Comparison of ENCODE assay signal across 8 cellular contexts in genomic region chrX:76148011-76148665, GRCh38. TPM values are rescaled to one million over a fixed set of nuclear protein-coding genes. Genes with fewer than 3 reads are reported as not detected.
DNase-seq lines count a peak whose midpoint lies in the region; ATAC-seq and TF ChIP-seq lines count a peak whose summit lies in the region.

No MANE protein-coding gene starts in this region.

- TF ChIP-seq POLR2A in HCT116 (IDR thresholded peaks at IDR 0.05; ENCODE audit: borderline replicate concordance, extremely low read depth, insufficient read depth, insufficient read length) (no peak), esophagus squamous epithelium (IDR thresholded peaks at IDR 0.05) (no peak), prostate gland (IDR thresholded peaks at IDR 0.05) (no peak)

- H3K9me3 ChIP-seq in HCT116 (ENCODE audit: control insufficient read depth in 1 of 2, insufficient read depth in 1 of 2, low read depth in 1 of 2, low read length in 2 of 2) (no peaks in the 10 kb centered on the region), esophagus squamous epithelium (no peaks in the 10 kb centered on the region), prostate gland (no peaks in the 10 kb centered on the region)

- H2AFZ ChIP-seq in HCT116 (ENCODE audit: low read depth, low read length, poor library complexity, severe bottlenecking) = no peak overlapping the region

- intact Hi-C loops in HCT116 (cut with micrococcal nuclease) = loop anchor here (5.0 kb wide), 1 partner anchor 104 kb away; no protein-coding TSS in a partner anchor
- intact Hi-C loops in esophagus squamous epithelium (cut with DNase I) = no loop called here
- intact Hi-C loops in prostate gland (cut with DNase I) = no loop called here

- CTCF ChIA-PET in HCT116 (lab: Charles Lee) (no interaction called here), T-cell (lab: Charles Lee) (interaction anchor here in 1 of 2 donors (1.0 to 1.3 kb wide), 2 partner anchors 25 to 106 kb away, joined by 5 to 7 read pairs; partner anchors contain the start of gene PBDC1)

- peaks cover 11 to 17% of the 10 kb centered on the region in 2 experiments; a peak in 3 of 4 replicates for H3K4me1 ChIP-seq in HCT116 (ENCODE audit: control insufficient read depth in 1 of 2, insufficient read depth in 2 of 2, low read length in 2 of 2)
- H3K4me1 ChIP-seq in esophagus squamous epithelium = peaks cover 0 to 26% (median 6%) of the 10 kb centered on the region in 3 donors
- no peaks in the 10 kb centered on the region for H3K4me1 ChIP-seq in prostate gland (replicated peaks)

- H3K79me2 ChIP-seq in HCT116 (ENCODE audit: insufficient read depth, low read length) = no peaks in the 10 kb centered on the region

- H3K27me3 Mint-ChIP-seq in T-cell = no peaks in the 10 kb centered on the region

- TF ChIP-seq RAD21 in HCT116 (IDR thresholded peaks at IDR 0.05; ENCODE audit: low read depth) = no peak

- H3K27ac Mint-ChIP-seq in T-cell = peak overlapping the region; percentile 95 to 97

- no peak overlapping the region for H3K4me3 ChIP-seq in HCT116 (replicated peaks in 1 of 2; ENCODE audit: low read depth in 1 of 2, low read length in 2 of 2)
- H3K4me3 ChIP-seq in esophagus squamous epithelium = peak overlapping the region in 3 of 4 donors; percentile 18 to 50 (median 22)
- H3K4me3 ChIP-seq in prostate gland = no peak overlapping the region

- no TSS peak for BruUV-seq in HCT116 (replicated peaks; lab: Mats Ljungman, UMichigan)

- TF ChIP-seq CTCF in HCT116 (IDR thresholded peaks at IDR 0.05 in 2 of 3, conservative IDR thresholded peaks at IDR 0.05 in 1 of 3; ENCODE audit: borderline replicate concordance in 1 of 3, insufficient read depth in 1 of 3, low read depth in 2 of 3, low read length in 2 of 3) (no peak), esophagus squamous epithelium (IDR thresholded peaks at IDR 0.05) (no peak), prostate gland (IDR thresholded peaks at IDR 0.05) (no peak)

- RAD21 ChIA-PET in HCT116 (lab: Charles Lee; ENCODE audit: low non-redundant PET in 1 of 2, low total read pairs in 2 of 2, uncharacterized antibody in 2 of 2, unreplicated experiment in 2 of 2) = no interaction called here

- peak overlapping the region; percentile 63 for H3K4me2 ChIP-seq in HCT116 (ENCODE audit: low read length)

- H3K9me2 ChIP-seq in HCT116 (ENCODE audit: insufficient read depth) = no peaks in the 10 kb centered on the region

- H3K27ac ChIP-seq in HCT116 (ENCODE audit: low read depth, low read length) (peak overlapping the region; percentile 71), esophagus squamous epithelium (peak overlapping the region; percentile 83 to 89 (median 89)), prostate gland (peak overlapping the region; percentile 78 to 81)

- H3K36me3 ChIP-seq in HCT116 (ENCODE audit: control insufficient read depth in 1 of 2, insufficient read depth in 2 of 2, low read length in 2 of 2) = no peaks in the 10 kb centered on the region
- no peaks in the 10 kb centered on the region for H3K36me3 ChIP-seq in esophagus squamous epithelium
- H3K36me3 ChIP-seq in prostate gland = no peaks in the 10 kb centered on the region

- peak overlapping the region; percentile 71 to 77 (median 73) for H3K4me3 Mint-ChIP-seq in T-cell

- no peaks in the 10 kb centered on the region for H3K9me3 Mint-ChIP-seq in T-cell

- peaks cover 22 to 27% (median 24%) of the 10 kb centered on the region in 3 donors for H3K4me1 Mint-ChIP-seq in T-cell

- H4K20me1 ChIP-seq in HCT116 (ENCODE audit: insufficient read depth) = no peaks in the 10 kb centered on the region

- H3K27me3 ChIP-seq in HCT116 (ENCODE audit: insufficient read depth, low read length) (no peaks in the 10 kb centered on the region), esophagus squamous epithelium (no peaks in the 10 kb centered on the region), prostate gland (replicated peaks; ENCODE audit: insufficient read depth) (no peaks in the 10 kb centered on the region)

- POLR2A ChIA-PET in HCT116 (lab: Charles Lee) (no interaction called here), T-cell (lab: Charles Lee) (no interaction called here)

- H3K9ac ChIP-seq in HCT116 (ENCODE audit: low read length) = peak overlapping the region; percentile 51

- DNase-seq in HCT116 (ENCODE audit: low read depth, low spot score) (no peak), T-cell (peak in 2 of 34 experiments; percentile 2 to 11), esophagus squamous epithelium (lab: John Stamatoyannopoulos, UW) (no peak), prostate gland (ENCODE audit: low spot score) (no peak), D341Med (ENCODE audit: low spot score) (no peak)

- no peak for ATAC-seq in HCT116
- no peak for ATAC-seq in T-cell (replicated peaks in 1 of 4)
- no peak for ATAC-seq in HG03196 (IDR thresholded peaks at IDR 0.05; ENCODE audit: unreplicated experiment)
- no peak for ATAC-seq in GM21528 (IDR thresholded peaks at IDR 0.05; ENCODE audit: low FRiP score, unreplicated experiment)
- ATAC-seq in GM21825 (IDR thresholded peaks at IDR 0.05; ENCODE audit: unreplicated experiment) = no peak

- H3K36me3 Mint-ChIP-seq in T-cell = no peaks in the 10 kb centered on the region

- WGBS in esophagus squamous epithelium, 2 donors = 23 to 46% methylated on average over 4 to 5 of the region's 6 CpGs
- WGBS in prostate gland = 11% methylated on average over 6 of the region's 6 CpGs

TF ChIP-seq in HCT116, 20 proteins besides CTCF, POLR2A, EP300 and RAD21:
- TF ChIP-seq EZH2 (IDR thresholded peaks at IDR 0.05) (no peak), EZH2phosphoT487 (IDR thresholded peaks at IDR 0.05; ENCODE audit: borderline replicate concordance) (no peak), ATF3 (IDR thresholded peaks at IDR 0.05) (no peak), TCF7L2 (IDR thresholded peaks at IDR 0.05; ENCODE audit: borderline replicate concordance, extremely low read depth, insufficient read depth, insufficient read length) (no peak), EGR1 (IDR thresholded peaks at IDR 0.05; ENCODE audit: low read depth) (no peak), ZBTB33 (IDR thresholded peaks at IDR 0.05; ENCODE audit: extremely low read depth, insufficient replicate concordance, low read length) (no peak), CBX3 (IDR thresholded peaks at IDR 0.05; ENCODE audit: low read depth) (no peak), SRF (IDR thresholded peaks at IDR 0.05; ENCODE audit: low read depth) (no peak), POLR2AphosphoS5 (IDR thresholded peaks at IDR 0.05; ENCODE audit: low read depth, low read length) (no peak), JUND (IDR thresholded peaks at IDR 0.05) (no peak), ZNF274 (IDR thresholded peaks at IDR 0.05; ENCODE audit: low read depth, low read length) (no peak)

RNA-seq across cellular contexts. Expression of gene PBDC1, which starts 24.7 kb away (rescaled TPM):
- total RNA-seq in HCT116 (2021; ENCODE audit: unreplicated experiment) (23.5 TPM), T-cell (10 to 100 TPM; 16.6 to 29.2 (median 24.2) TPM), esophagus squamous epithelium (10 to 100 TPM; 23.8 to 28.4 (median 26.7) TPM), prostate gland (10 to 100 TPM; 20.6 to 22.7 TPM)
- polyA plus RNA-seq in HCT116 (2012) = 14.5 and 18.1 TPM in 2 replicates

Comparison
In these comparisons a context has a peak if more than half of its experiments do, and no peak if none do; other contexts are left out.
1. H3K4me3 ChIP-seq: peak in esophagus squamous epithelium (3 of 4); none in HCT116 (0 of 2) and prostate gland (0 of 2).
2. Peak in every context shown above with its lines, with median percentiles within 50 percentile points of each other: H3K27ac ChIP-seq.